In the genomic region with DNA sequence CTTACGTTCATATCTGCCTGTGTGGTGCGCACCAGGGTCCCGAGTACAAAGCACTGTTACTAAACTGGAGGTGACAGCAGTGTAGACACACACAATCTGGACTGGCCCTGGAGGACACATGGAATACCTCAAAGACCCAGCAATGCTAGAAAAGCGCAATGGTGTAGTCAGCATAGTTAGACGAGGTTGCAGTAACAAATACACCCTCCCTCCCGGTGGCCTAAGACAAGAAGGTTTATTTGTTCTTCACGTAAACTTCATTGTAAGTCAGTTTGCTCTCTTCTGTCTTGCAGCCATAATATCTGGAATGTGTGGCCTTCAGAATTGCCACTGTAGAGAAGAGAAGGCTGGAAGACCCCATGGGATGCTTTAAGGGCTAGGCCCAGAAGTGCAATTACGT, we compare ENCODE assay signal across 21 cellular contexts. TPM values are rescaled to one million over a fixed set of nuclear protein-coding genes. Genes with fewer than 3 reads are reported as not detected.
"Had no signal": no experiment of that assay in that cellular context is flagged by ENCODE, and none has a peak within 500 bp of the region (broad histone marks: within the 10 kb centered on the region; RNA-seq: fewer than 3 reads in every experiment).

No MANE protein-coding gene starts in this region.

- H3K4me1 ChIP-seq: uterus had no signal

- H3K4me3 ChIP-seq: heart left ventricle, uterus had no signal

- H3K36me3 ChIP-seq: heart left ventricle, neutrophil, uterus had no signal

- H3K27me3 ChIP-seq: uterus had no signal

- H3K27ac ChIP-seq: neutrophil, uterus had no signal

- H3K9me3 ChIP-seq: heart left ventricle, neutrophil, uterus had no signal

- DNase-seq: cerebellar nuclear complex; foreskin melanocyte; heart left ventricle; hippocampal formation; left colon; left ventricle myocardium superior; mesendoderm; naive thymus-derived CD8-positive, alpha-beta T cell; right cardiac atrium; stimulated activated CD4-positive, alpha-beta T cell treated with anti-CD3 and anti-CD28 coated beads, Interleukin-4, amount 100 ng/mL, for 1 hour; stimulated activated naive B cell treated with anti-CD40 and anti-IgM and Interleukin-4, amounts not matched to agents 10 μg/mL and 1 μg/mL and 100 μg/mL, for 72 hours; stimulated activated naive CD8-positive, alpha-beta T cell treated with anti-CD3 and anti-CD28 coated beads, Interleukin-15, amount 100 ng/mL, for 72 hours; uterus had no signal

- ATAC-seq: heart left ventricle; left colon; left ventricle myocardium superior; naive thymus-derived CD8-positive, alpha-beta T cell; right cardiac atrium; stimulated activated naive B cell treated with anti-CD40 and anti-IgM and Interleukin-4, amounts not matched to agents 10 μg/mL and 1 μg/mL and 100 μg/mL, for 72 hours; stimulated activated naive CD8-positive, alpha-beta T cell treated with anti-CD3 and anti-CD28 coated beads, Interleukin-15, amount 100 ng/mL, for 72 hours had no signal

RNA-seq across cellular contexts. Expression of a gene that starts 28.3 kb away (rescaled TPM):
- total RNA-seq: epithelial cell of proximal tubule; glomerular endothelial cell; kidney epithelial cell; mononuclear cell; naive thymus-derived CD8-positive, alpha-beta T cell; osteocyte; posterior vena cava had no signal
- polyA plus RNA-seq: naive thymus-derived CD8-positive, alpha-beta T cell; neural cell had no signal
